In the genomic region with DNA sequence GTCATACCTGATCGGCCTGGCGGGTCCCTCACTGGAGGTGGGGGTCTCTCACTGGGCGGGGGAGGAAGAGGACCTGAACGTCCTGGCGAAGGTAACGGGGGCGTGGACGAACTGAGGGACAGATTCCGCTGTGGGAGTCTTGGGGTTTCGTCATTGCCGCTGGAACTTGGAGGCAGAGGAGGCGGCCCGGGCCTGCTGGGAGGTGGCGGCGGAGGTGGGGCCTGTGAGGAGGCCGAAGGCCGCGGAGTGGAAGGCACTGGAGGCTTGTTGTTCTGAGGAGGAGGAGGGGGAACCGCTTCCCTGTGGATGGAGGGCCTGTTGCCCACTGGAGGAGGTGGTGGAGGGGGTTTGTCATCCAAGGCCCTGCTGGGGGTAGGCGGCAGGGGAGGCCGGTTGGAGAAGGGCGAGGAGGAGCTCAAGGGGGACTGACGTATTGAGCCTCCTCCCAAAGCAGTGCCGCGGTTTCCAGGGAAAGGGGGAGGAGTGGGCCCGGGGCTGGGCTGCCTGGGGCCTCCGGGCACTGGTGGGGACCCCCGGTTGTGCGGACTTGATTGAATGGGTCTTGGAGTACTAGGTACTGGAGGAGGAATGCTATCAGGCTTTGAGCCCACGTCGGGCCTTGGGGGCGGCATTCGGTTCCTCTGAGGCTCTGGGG, we compare ENCODE assay signal across 18 cellular contexts. TPM values are rescaled to one million over a fixed set of nuclear protein-coding genes. Genes with fewer than 3 reads are reported as not detected.
DNase-seq lines count a peak whose midpoint lies in the region; ATAC-seq, FAIRE-seq and TF ChIP-seq lines count a peak whose summit lies in the region.
"Had no signal": no experiment of that assay in that cellular context is flagged by ENCODE, and none has a peak within 500 bp of the region (broad histone marks: within the 10 kb centered on the region; RNA-seq: fewer than 3 reads in every experiment).

No MANE protein-coding gene starts in this region.

- H3K9me3 Mint-ChIP-seq in CD14-positive monocyte (peaks cover 0 to 3% (median 0%) of the 10 kb centered on the region in 7 donors), nephron progenitor cell (no peaks in the 10 kb centered on the region)
- H3K9me3 Mint-ChIP-seq in activated naive CD8-positive, alpha-beta T cell treated with anti-CD3 and anti-CD28 coated beads, Interleukin-2, amount 50 U/mL, for 24 hours, result no peaks in the 10 kb centered on the region
- H3K9me3 Mint-ChIP-seq: brain had no signal

- peak overlapping the region in 6 of 7 donors; percentile 61 to 89 (median 82) for H3K27ac Mint-ChIP-seq in CD14-positive monocyte
- peak overlapping the region; percentile 17 for H3K27ac Mint-ChIP-seq in activated naive CD8-positive, alpha-beta T cell treated with anti-CD3 and anti-CD28 coated beads, Interleukin-2, amount 50 U/mL, for 24 hours
- peak overlapping the region; percentile 17 for H3K27ac Mint-ChIP-seq in nephron progenitor cell
- H3K27ac Mint-ChIP-seq: brain had no signal

- H3K4me3 Mint-ChIP-seq in CD14-positive monocyte (no peak overlapping the region), nephron progenitor cell (no peak overlapping the region)
- no peak overlapping the region for H3K4me3 Mint-ChIP-seq in activated naive CD8-positive, alpha-beta T cell treated with anti-CD3 and anti-CD28 coated beads, Interleukin-2, amount 50 U/mL, for 24 hours
- H3K4me3 Mint-ChIP-seq: brain had no signal

- TF ChIP-seq CTCF in CD14-positive monocyte (IDR thresholded peaks at IDR 0.05) (no peak), nephron progenitor cell (IDR thresholded peaks at IDR 0.05) (no peak)

- intact Hi-C loops in CD14-positive monocyte (cut with micrococcal nuclease), result loop anchor here (5.0 kb wide), 2 partner anchors 36 to 111 kb away; no protein-coding TSS in a partner anchor

- ATAC-seq in activated naive CD8-positive, alpha-beta T cell treated with anti-CD3 and anti-CD28 coated beads, Interleukin-2, amount 50 U/mL, for 24 hours, result no peak
- no peak for ATAC-seq in GM18858 (IDR thresholded peaks at IDR 0.05; ENCODE audit: unreplicated experiment)
- ATAC-seq: gastrocnemius medialis, left colon, Right ventricle myocardium inferior had no signal

- no peak for TF ChIP-seq POLR2A in GM12891 (IDR thresholded peaks at IDR 0.05; ENCODE audit: low read depth, low read length)

- H3K4me1 Mint-ChIP-seq in CD14-positive monocyte (peaks cover 43% of the 10 kb centered on the region), nephron progenitor cell (peaks cover 6% of the 10 kb centered on the region)
- peaks cover 65% of the 10 kb centered on the region for H3K4me1 Mint-ChIP-seq in activated naive CD8-positive, alpha-beta T cell treated with anti-CD3 and anti-CD28 coated beads, Interleukin-2, amount 50 U/mL, for 24 hours
- H3K4me1 Mint-ChIP-seq: brain had no signal

- H3K36me3 Mint-ChIP-seq in CD14-positive monocyte (peaks cover 82 to 92% of the 10 kb centered on the region in 2 donors), nephron progenitor cell (ENCODE audit: low read depth) (peaks cover 67% of the 10 kb centered on the region)
- H3K36me3 Mint-ChIP-seq in activated naive CD8-positive, alpha-beta T cell treated with anti-CD3 and anti-CD28 coated beads, Interleukin-2, amount 50 U/mL, for 24 hours (ENCODE audit: low read depth), result peaks cover 83% of the 10 kb centered on the region

- no peak for FAIRE-seq in GM12891 (lab: Jason Lieb, UNC)

- H3K27me3 Mint-ChIP-seq in CD14-positive monocyte (ENCODE audit: low read depth in 3 of 3) (no peaks in the 10 kb centered on the region), nephron progenitor cell (ENCODE audit: low read depth, poor library complexity) (no peaks in the 10 kb centered on the region)
- H3K27me3 Mint-ChIP-seq in activated naive CD8-positive, alpha-beta T cell treated with anti-CD3 and anti-CD28 coated beads, Interleukin-2, amount 50 U/mL, for 24 hours, result no peaks in the 10 kb centered on the region

- DNase-seq in CD14-positive monocyte (ENCODE audit: low spot score) (no peak), GM12891 (ENCODE audit: insufficient read length, low spot score) (no peak), nephron progenitor cell (no peak), NCI-H128 (lab: John Stamatoyannopoulos, UW; ENCODE audit: unreplicated experiment) (no peak)
- DNase-seq in activated naive CD8-positive, alpha-beta T cell treated with anti-CD3 and anti-CD28 coated beads, Interleukin-2, amount 50 U/mL, for 24 hours, result no peak
- DNase-seq in stimulated activated CD4-positive, alpha-beta T cell treated with anti-CD3 and anti-CD28 coated beads, Interleukin-2, amount 100 ng/mL, for 24 hours, result no peak
- DNase-seq: Caco-2, cortex of kidney, gastrocnemius medialis, H7, left colon, midbrain, NCI-H510A treated with DMSO at 0.1 percent for 48 hours, occipital lobe, SW 1271 had no signal

TF ChIP-seq in GM12891, 5 proteins besides CTCF, POLR2A, EP300 and RAD21:
- TF ChIP-seq POLR2AphosphoS5 (IDR thresholded peaks at IDR 0.05; ENCODE audit: low read depth, low read length) (peak; percentile 60; the same call in 1 of the 2 replicates), POU2F2 (IDR thresholded peaks at IDR 0.05; ENCODE audit: low read depth, low read length) (no peak), TAF1 (IDR thresholded peaks at IDR 0.05; ENCODE audit: low read depth, low read length) (no peak)

RNA-seq across cellular contexts. Expression of a gene that starts 25.8 kb away (rescaled TPM):
- 10 to 100 TPM; 43.9 to 74.3 TPM for polyA plus RNA-seq in CD14-positive monocyte
- polyA plus RNA-seq in GM12891 (2012; ENCODE audit: low read depth, missing spikeins), result 91.7 TPM

Comparison
In these comparisons a context has a peak if more than half of its experiments do, and no peak if none do; other contexts are left out.
1. H3K27ac Mint-ChIP-seq: peak in every context shown above with its lines; median percentile 82 in CD14-positive monocyte; 17 in activated naive CD8-positive, alpha-beta T cell treated with anti-CD3 and anti-CD28 coated beads, Interleukin-2, amount 50 U/mL, for 24 hours; 17 in nephron progenitor cell.